ENCODE assay signal across 8 cellular contexts in genomic region chr19:48501446-48501960, GRCh38. TPM values are rescaled to one million over a fixed set of nuclear protein-coding genes. Genes with fewer than 3 reads are reported as not detected.
DNase-seq lines count a peak whose midpoint lies in the region; ATAC-seq lines count a peak whose summit lies in the region.

No MANE protein-coding gene starts in this region.

- H3K36me3 Mint-ChIP-seq in activated T-cell treated with anti-CD3 and anti-CD28 coated beads, Interleukin-2, amount 50 U/mL, for 72 hours (ENCODE audit: insufficient read depth in 2 of 2) = peaks cover 0 to 2% of the 10 kb centered on the region in 2 donors

- H3K4me3 Mint-ChIP-seq in activated T-cell treated with anti-CD3 and anti-CD28 coated beads, Interleukin-2, amount 50 U/mL, for 72 hours = peak overlapping the region; percentile 81 to 86

- H3K27me3 ChIP-seq in iPS-20b (ENCODE audit: insufficient read depth, low read length) = no peaks in the 10 kb centered on the region

- H3K27ac Mint-ChIP-seq in activated T-cell treated with anti-CD3 and anti-CD28 coated beads, Interleukin-2, amount 50 U/mL, for 72 hours = peak overlapping the region; percentile 16

- H3K9me3 ChIP-seq in iPS-20b (ENCODE audit: insufficient read depth, low read depth, low read length) = no peaks in the 10 kb centered on the region

- no peaks in the 10 kb centered on the region for H3K9me3 Mint-ChIP-seq in activated T-cell treated with anti-CD3 and anti-CD28 coated beads, Interleukin-2, amount 50 U/mL, for 72 hours

- H3K4me1 ChIP-seq in iPS-20b (ENCODE audit: insufficient read depth, low read length) = peaks cover 5% of the 10 kb centered on the region; the same call in 1 of the 2 replicates

- no peaks in the 10 kb centered on the region for H3K36me3 ChIP-seq in iPS-20b (ENCODE audit: insufficient read depth, low read depth, low read length)

- H3K27ac ChIP-seq in iPS-20b (ENCODE audit: low read length) = no peak overlapping the region

- peaks cover 11% of the 10 kb centered on the region for H3K27me3 Mint-ChIP-seq in activated T-cell treated with anti-CD3 and anti-CD28 coated beads, Interleukin-2, amount 50 U/mL, for 72 hours (ENCODE audit: low read depth)

- peak overlapping the region; percentile 70 for H3K4me3 ChIP-seq in iPS-20b (ENCODE audit: low read length)

- peak; percentile 80 to 82 for ATAC-seq in activated T-cell treated with anti-CD3 and anti-CD28 coated beads, Interleukin-2, amount 50 U/mL, for 72 hours (replicated peaks in 1 of 2)
- peak; percentile 53 for ATAC-seq in stimulated activated naive CD8-positive, alpha-beta T cell treated with anti-CD3 and anti-CD28 coated beads, Interleukin-15, Interleukin-2, amounts not matched to agents 100 U/mL and 50 U/mL, for 24 hours
- ATAC-seq in HG02678 (IDR thresholded peaks at IDR 0.05; ENCODE audit: unreplicated experiment) = no peak

- DNase-seq in activated T-cell treated with anti-CD3 and anti-CD28 coated beads for 1 hour (ENCODE audit: low read depth) (peak; percentile 45), activated T-cell treated with anti-CD3 and anti-CD28 coated beads for 4 hours (no peak), NOMO-1 (lab: John Stamatoyannopoulos, UW; ENCODE audit: unreplicated experiment in 2 of 2) (peak; percentile 83 to 88), NCI-H2081 treated with DMSO at 0.1 percent for 48 hours (lab: John Stamatoyannopoulos, UW) (no peak)
- DNase-seq in activated T-cell treated with anti-CD3 and anti-CD28 coated beads, Interleukin-2, amount 50 U/mL, for 72 hours = peak; percentile 73 to 75
- DNase-seq in stimulated activated naive CD8-positive, alpha-beta T cell treated with anti-CD3 and anti-CD28 coated beads, Interleukin-15, Interleukin-2, amounts not matched to agents 100 U/mL and 50 U/mL, for 24 hours = peak; percentile 60

- peaks cover 7% of the 10 kb centered on the region for H3K4me1 Mint-ChIP-seq in activated T-cell treated with anti-CD3 and anti-CD28 coated beads, Interleukin-2, amount 50 U/mL, for 72 hours (ENCODE audit: low read depth)

- H3K9ac ChIP-seq in iPS-20b (ENCODE audit: low read depth, low read length) = peak overlapping the region; percentile 61

RNA-seq across cellular contexts. Expression of gene LMTK3, which starts 10.1 kb away (rescaled TPM):
- 1 to 10 TPM; 6.0 to 6.6 TPM for total RNA-seq in activated T-cell treated with anti-CD3 and anti-CD28 coated beads, Interleukin-2, amount 50 U/mL, for 72 hours

RNA-seq across cellular contexts. Expression of gene CYTH2, which starts 32.3 kb away (rescaled TPM):
- total RNA-seq in activated T-cell treated with anti-CD3 and anti-CD28 coated beads, Interleukin-2, amount 50 U/mL, for 72 hours = 10 to 100 TPM; 59.4 to 68.3 TPM

RNA-seq across cellular contexts. Expression of gene KCNJ14, which starts 46.1 kb away (rescaled TPM):
- total RNA-seq in activated T-cell treated with anti-CD3 and anti-CD28 coated beads, Interleukin-2, amount 50 U/mL, for 72 hours = 1 to 10 TPM; 3.2 to 5.0 TPM

RNA-seq across cellular contexts. Expression of gene SULT2B1, which starts 50.5 kb away (rescaled TPM):
- total RNA-seq in activated T-cell treated with anti-CD3 and anti-CD28 coated beads, Interleukin-2, amount 50 U/mL, for 72 hours = not detected

RNA-seq across cellular contexts. Expression of gene GRWD1, which starts 55.7 kb away (rescaled TPM):
- total RNA-seq in activated T-cell treated with anti-CD3 and anti-CD28 coated beads, Interleukin-2, amount 50 U/mL, for 72 hours = 10 to 100 TPM; 27.0 to 38.2 TPM

Comparison
In these comparisons a context has a peak if more than half of its experiments do, and no peak if none do; other contexts are left out.
1. DNase-seq: peak in activated T-cell treated with anti-CD3 and anti-CD28 coated beads for 1 hour (single experiment), NOMO-1 (2 of 2), activated T-cell treated with anti-CD3 and anti-CD28 coated beads, Interleukin-2, amount 50 U/mL, for 72 hours (2 of 2) and stimulated activated naive CD8-positive, alpha-beta T cell treated with anti-CD3 and anti-CD28 coated beads, Interleukin-15, Interleukin-2, amounts not matched to agents 100 U/mL and 50 U/mL, for 24 hours (single experiment); none in activated T-cell treated with anti-CD3 and anti-CD28 coated beads for 4 hours (single experiment) and NCI-H2081 treated with DMSO at 0.1 percent for 48 hours (single experiment).